ENCODE assay signal across 17 cellular contexts in the genomic region with DNA sequence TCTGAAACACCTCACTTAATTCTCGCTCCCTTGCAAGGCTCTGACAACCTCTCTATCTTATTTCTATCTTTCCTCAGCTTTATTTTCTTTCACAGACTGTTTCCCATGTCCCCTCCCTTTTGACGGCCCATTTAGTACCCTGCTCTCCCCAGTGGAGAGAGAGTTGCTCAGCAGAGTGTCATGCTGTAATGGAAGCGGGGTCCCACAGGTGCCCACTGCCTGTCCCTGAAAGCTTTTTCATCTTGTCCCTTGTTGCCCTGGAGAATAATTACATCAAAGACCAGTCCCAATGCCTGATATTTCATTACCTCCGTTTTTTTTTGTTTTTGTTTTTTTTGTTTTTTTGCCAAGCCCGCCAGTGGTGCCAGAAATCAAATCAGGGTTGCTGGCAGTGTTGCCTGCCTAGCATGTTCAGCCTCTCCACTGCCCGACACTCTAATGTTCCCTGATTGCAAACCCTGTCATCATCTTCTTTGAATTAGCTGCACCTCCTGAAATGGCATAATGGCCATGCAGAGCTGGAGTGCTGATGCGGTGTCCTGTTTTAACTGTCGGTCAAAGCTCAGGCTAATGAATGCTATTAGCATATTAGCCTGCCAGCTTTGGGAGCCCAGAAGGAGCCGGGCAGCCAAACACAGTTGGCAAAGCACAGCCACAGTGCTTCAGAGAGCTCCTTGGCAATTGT.
DNase-seq lines count a peak whose midpoint lies in the region; ATAC-seq and TF ChIP-seq lines count a peak whose summit lies in the region.
"Had no signal": no experiment of that assay in that cellular context is flagged by ENCODE, and none has a peak within 500 bp of the region (broad histone marks: within the 10 kb centered on the region; RNA-seq: fewer than 3 reads in every experiment).

No MANE protein-coding gene starts in this region.

- H3K4me1 Mint-ChIP-seq in neural crest cell = peaks cover 8% of the 10 kb centered on the region
- H3K4me1 Mint-ChIP-seq: activated CD4-positive, alpha-beta T cell treated with anti-CD3 and anti-CD28 coated beads, Interleukin-2, amount 10 ng/mL, durations not matched to agents 24 days and 14 days had no signal

- peaks cover 4% of the 10 kb centered on the region for H3K9me3 Mint-ChIP-seq in neural crest cell
- H3K9me3 Mint-ChIP-seq: activated CD4-positive, alpha-beta T cell treated with anti-CD3 and anti-CD28 coated beads, Interleukin-2, amount 10 ng/mL, durations not matched to agents 24 days and 14 days had no signal

- peak; percentile 38 for DNase-seq in NCI-H1092 (lab: John Stamatoyannopoulos, UW)
- DNase-seq in NCI-H69 (lab: John Stamatoyannopoulos, UW) = peak; percentile 18
- DNase-seq in fibroblast of the conjunctiva (ENCODE audit: low read depth) = peak; percentile 49
- no peak for DNase-seq in neural crest cell (ENCODE audit: low read depth, low spot score)
- no peak for DNase-seq in SHP77 treated with DMSO at 0.1 percent for 48 hours (lab: John Stamatoyannopoulos, UW)
- no peak for DNase-seq in cerebellar nuclear complex (lab: John Stamatoyannopoulos, UW)
- DNase-seq: activated CD4-positive, alpha-beta T cell treated with anti-CD3 and anti-CD28 coated beads, Interleukin-2, amount 10 ng/mL, durations not matched to agents 24 days and 14 days; activated naive CD4-positive, alpha-beta T cell treated with anti-CD3 and anti-CD28 coated beads, Interleukin-2, amount 50 U/mL, for 16 hours; HCEC 1CT; left colon; NCI-H2171; ovary; small intestine; tibial artery had no signal

- no peak for TF ChIP-seq CTCF in neural crest cell (conservative IDR thresholded peaks at IDR 0.05)

- peaks cover 3% of the 10 kb centered on the region for H3K36me3 Mint-ChIP-seq in neural crest cell (ENCODE audit: low read depth)

- peak overlapping the region; percentile 31 for H3K27ac Mint-ChIP-seq in neural crest cell (ENCODE audit: unreplicated experiment)
- H3K27ac Mint-ChIP-seq: activated CD4-positive, alpha-beta T cell treated with anti-CD3 and anti-CD28 coated beads, Interleukin-2, amount 10 ng/mL, durations not matched to agents 24 days and 14 days had no signal

- ATAC-seq in GM21423 (IDR thresholded peaks at IDR 0.05; ENCODE audit: unreplicated experiment) (no peak), HG03280 (IDR thresholded peaks at IDR 0.05; ENCODE audit: unreplicated experiment) (no peak)
- ATAC-seq: body of pancreas, left colon had no signal

- no peak overlapping the region for H3K4me3 Mint-ChIP-seq in neural crest cell
- H3K4me3 Mint-ChIP-seq: activated CD4-positive, alpha-beta T cell treated with anti-CD3 and anti-CD28 coated beads, Interleukin-2, amount 10 ng/mL, durations not matched to agents 24 days and 14 days had no signal

- no peaks in the 10 kb centered on the region for H3K27me3 Mint-ChIP-seq in neural crest cell (ENCODE audit: low read depth)
- H3K27me3 Mint-ChIP-seq: activated CD4-positive, alpha-beta T cell treated with anti-CD3 and anti-CD28 coated beads, Interleukin-2, amount 10 ng/mL, durations not matched to agents 24 days and 14 days had no signal

Comparison
In these comparisons a context has a peak if more than half of its experiments do, and no peak if none do; other contexts are left out.
1. DNase-seq: peak in NCI-H1092 (single experiment), NCI-H69 (single experiment) and fibroblast of the conjunctiva (single experiment); none in neural crest cell (single experiment), SHP77 treated with DMSO at 0.1 percent for 48 hours (single experiment) and cerebellar nuclear complex (0 of 2).